Comparison of ENCODE assay signal across 25 cellular contexts in genomic region chrX:53323196-53323595, GRCh38.
"Had no signal": no experiment of that assay in that cellular context is flagged by ENCODE, and none has a peak within 500 bp of the region (broad histone marks: within the 10 kb centered on the region; RNA-seq: fewer than 3 reads in every experiment).

No MANE protein-coding gene starts in this region.

- H3K27me3 ChIP-seq: upper lobe of right lung had no signal

- H2AFZ ChIP-seq: hepatocyte had no signal

- DNase-seq: dorsolateral prefrontal cortex; effector CD4-positive, alpha-beta T cell; endodermal cell; left cardiac atrium; left lung; mesenchymal stem cell; mucosa of descending colon; naive thymus-derived CD4-positive, alpha-beta T cell; nephron progenitor cell; nucleus accumbens; retina; right lobe of liver; small intestine; stimulated activated CD4-positive, alpha-beta T cell treated with anti-CD3 and anti-CD28 coated beads, Interleukin-15, amount 100 ng/mL, for 24 hours; stimulated activated CD4-positive, alpha-beta T cell treated with anti-CD3 and anti-CD28 coated beads, Interleukin-2, amount 100 ng/mL, for 48 hours; stimulated activated naive B cell treated with anti-CD40 and anti-IgM and Interleukin-4, amounts not matched to agents 10 μg/mL and 1 μg/mL and 100 μg/mL, for 72 hours; transverse colon; upper lobe of right lung; uterus had no signal

- ATAC-seq: left cardiac atrium; left lung; mucosa of descending colon; naive thymus-derived CD4-positive, alpha-beta T cell; right lobe of liver; stimulated activated naive B cell treated with anti-CD40 and anti-IgM and Interleukin-4, amounts not matched to agents 10 μg/mL and 1 μg/mL and 100 μg/mL, for 72 hours; upper lobe of right lung had no signal

- H3K4me2 ChIP-seq: hepatocyte had no signal

- H3K9me3 ChIP-seq: esophagus muscularis mucosa, left lung, mucosa of descending colon, right lobe of liver, thoracic aorta, transverse colon, upper lobe of right lung, uterus had no signal

- H3K4me3 Mint-ChIP-seq: endodermal cell; mesothelial cell of epicardium; nephron progenitor cell; stimulated activated naive B cell treated with anti-CD40 and anti-IgM and Interleukin-4, amounts not matched to agents 10 μg/mL and 1 μg/mL and 100 μg/mL, for 72 hours; stimulated activated naive CD8-positive, alpha-beta T cell treated with anti-CD3 and anti-CD28 coated beads, Interleukin-15, Interleukin-2, amounts not matched to agents 100 ng/mL and 50 ng/mL, for 24 hours had no signal

- H3K79me2 ChIP-seq: hepatocyte had no signal

- H3K27ac Mint-ChIP-seq: endodermal cell; mesothelial cell of epicardium; naive thymus-derived CD4-positive, alpha-beta T cell; nephron progenitor cell; stimulated activated naive B cell treated with anti-CD40 and anti-IgM and Interleukin-4, amounts not matched to agents 10 μg/mL and 1 μg/mL and 100 μg/mL, for 72 hours; stimulated activated naive CD8-positive, alpha-beta T cell treated with anti-CD3 and anti-CD28 coated beads, Interleukin-15, Interleukin-2, amounts not matched to agents 100 ng/mL and 50 ng/mL, for 24 hours had no signal

- H3K36me3 Mint-ChIP-seq: mesothelial cell of epicardium had no signal

- H3K4me1 ChIP-seq: upper lobe of right lung, uterus had no signal

- H3K9me3 Mint-ChIP-seq: stimulated activated naive CD8-positive, alpha-beta T cell treated with anti-CD3 and anti-CD28 coated beads, Interleukin-15, Interleukin-2, amounts not matched to agents 100 ng/mL and 50 ng/mL, for 24 hours had no signal

- H3K27ac ChIP-seq: dorsolateral prefrontal cortex, epithelial cell of prostate, esophagus muscularis mucosa, hepatocyte, left lung, right lobe of liver, thoracic aorta, transverse colon, upper lobe of right lung, uterus had no signal
